In genomic region chr17:58312021-58312630, GRCh38 we compare ENCODE assay signal across 25 cellular contexts. TPM values are rescaled to one million over a fixed set of nuclear protein-coding genes. Genes with fewer than 3 reads are reported as not detected.
DNase-seq lines count a peak whose midpoint lies in the region; ATAC-seq, FAIRE-seq and TF ChIP-seq lines count a peak whose summit lies in the region.
"Had no signal": no experiment of that assay in that cellular context is flagged by ENCODE, and none has a peak within 500 bp of the region (broad histone marks: within the 10 kb centered on the region; RNA-seq: fewer than 3 reads in every experiment).

No MANE protein-coding gene starts in this region.

- in situ Hi-C loops in GM13976 (cut with MboI; ENCODE audit: low sequenced_read_pairs, unreplicated experiment), result loop anchor here (10.0 kb wide), 1 partner anchor 113 kb away; no protein-coding TSS in a partner anchor

- DNase-seq in activated CD4-positive, CD25-positive, alpha-beta regulatory T cell treated with anti-CD3 and anti-CD28 coated beads, Interleukin-2, amount 50 U/mL, for 72 hours, result peak; percentile 29
- no peak for DNase-seq in activated CD4-positive, CD25-positive, alpha-beta regulatory T cell (lab: John Stamatoyannopoulos, UW)
- DNase-seq in NT2/D1 (ENCODE audit: low read depth, low spot score), result no peak
- peak; percentile 64 for DNase-seq in kidney
- DNase-seq in sciatic nerve (ENCODE audit: low spot score), result peak; percentile 52
- no peak for DNase-seq in GM13976 (ENCODE audit: low spot score)
- no peak for DNase-seq in NCI-H1048 (lab: John Stamatoyannopoulos, UW)
- DNase-seq: activated B cell treated with CpG ODN at 0.5 μM for 24 hours; activated gamma-delta T cell; AML-193; foreskin melanocyte; NCI-H1105 treated with DMSO at 0.1 percent for 48 hours; NCI-H446 treated with DMSO at 0.1 percent for 48 hours; stimulated activated CD4-positive, alpha-beta T cell treated with anti-CD3 and anti-CD28 coated beads, Interleukin-2, amount 100 ng/mL, for 24 hours; stimulated activated naive CD4-positive, alpha-beta T cell; T-helper 9 cell; transverse colon had no signal

- no peak overlapping the region for H3K4me3 ChIP-seq in NT2/D1 (ENCODE audit: insufficient read length, low read depth)
- H3K4me3 ChIP-seq in kidney (ENCODE audit: low read length in 2 of 2), result no peak overlapping the region
- H3K4me3 ChIP-seq: SK-N-MC, transverse colon had no signal

- no peak for TF ChIP-seq CTCF in kidney (IDR thresholded peaks at IDR 0.05; ENCODE audit: borderline replicate concordance, extremely low read depth, insufficient read depth)
- no peak for TF ChIP-seq CTCF in GM13976 (IDR thresholded peaks at IDR 0.05; ENCODE audit: borderline replicate concordance, control extremely low read depth, extremely low read depth, insufficient read depth, missing control alignments)

- H3K9me3 ChIP-seq in NT2/D1 (ENCODE audit: insufficient read depth, low read length), result no peaks in the 10 kb centered on the region
- H3K9me3 ChIP-seq in kidney (ENCODE audit: control insufficient read depth in 1 of 2, low read length in 2 of 2), result no peaks in the 10 kb centered on the region
- H3K9me3 ChIP-seq: transverse colon had no signal

- peaks cover 26% of the 10 kb centered on the region for H3K4me1 ChIP-seq in NT2/D1 (ENCODE audit: insufficient read depth, insufficient read length)
- no peaks in the 10 kb centered on the region for H3K4me1 ChIP-seq in kidney (ENCODE audit: control insufficient read depth in 1 of 2, insufficient read depth in 1 of 2, low read depth in 1 of 2, low read length in 2 of 2)
- H3K4me1 ChIP-seq: transverse colon had no signal

- no peak overlapping the region for H3K27ac ChIP-seq in kidney (ENCODE audit: low read depth in 2 of 2, low read length in 2 of 2)
- H3K27ac ChIP-seq: SK-N-MC, transverse colon had no signal

- H3K9ac ChIP-seq in NT2/D1 (ENCODE audit: insufficient read length, low read depth) (peak overlapping the region; percentile 45), kidney (ENCODE audit: low read length in 2 of 2) (no peak overlapping the region)

- intact Hi-C loops in kidney (cut with DNase I), result no loop called here
- intact Hi-C loops in sciatic nerve (cut with DNase I), result no loop called here

- ATAC-seq in sciatic nerve (no peak), HG03139 (IDR thresholded peaks at IDR 0.05; ENCODE audit: unreplicated experiment) (no peak)
- ATAC-seq: naive thymus-derived CD8-positive, alpha-beta T cell; Panc1 had no signal

- FAIRE-seq in kidney (lab: Jason Lieb, UNC), result no peak
- FAIRE-seq: bronchial epithelial cell, keratinocyte had no signal

- H3K36me3 ChIP-seq in NT2/D1 (ENCODE audit: insufficient read depth, insufficient read length, low read length) (no peaks in the 10 kb centered on the region), kidney (ENCODE audit: control insufficient read depth in 1 of 2, insufficient read depth in 2 of 2, low read length in 2 of 2) (no peaks in the 10 kb centered on the region)
- H3K36me3 ChIP-seq: transverse colon had no signal

- H3K27me3 ChIP-seq in NT2/D1 (ENCODE audit: insufficient read depth, insufficient read length), result no peaks in the 10 kb centered on the region
- H3K27me3 ChIP-seq: transverse colon had no signal

RNA-seq across cellular contexts. Expression of gene TSPOAP1, which starts 16.5 kb away (rescaled TPM):
- 30.6 TPM for total RNA-seq in kidney
- 12.5 TPM for polyA plus RNA-seq in kidney (ENCODE audit: insufficient read depth, low read depth, low replicate concordance)
- 17.8 TPM for total RNA-seq in sciatic nerve
- total RNA-seq: dermis microvascular lymphatic vessel endothelial cell had no signal

RNA-seq across cellular contexts. Expression of gene MPO, which starts 31.4 kb away (rescaled TPM):
- total RNA-seq in kidney (0.47 TPM), sciatic nerve (2.0 TPM)
- polyA plus RNA-seq in kidney (ENCODE audit: insufficient read depth, low read depth, low replicate concordance), result not detected
- total RNA-seq: activated B cell treated with CpG ODN at 0.5 μM for 24 hours; bronchial epithelial cell; dermis microvascular lymphatic vessel endothelial cell; epithelial cell of proximal tubule; naive thymus-derived CD8-positive, alpha-beta T cell; transverse colon had no signal
- polyA plus RNA-seq: keratinocyte; naive thymus-derived CD8-positive, alpha-beta T cell had no signal

RNA-seq across cellular contexts. Expression of gene SUPT4H1, which starts 39.9 kb away (rescaled TPM):
- total RNA-seq in kidney (60.5 TPM), sciatic nerve (62.2 TPM)
- 129 TPM for polyA plus RNA-seq in kidney (ENCODE audit: insufficient read depth, low read depth, low replicate concordance)

Comparison
In these comparisons a context has a peak if more than half of its experiments do, and no peak if none do; other contexts are left out.
1. DNase-seq: peak in activated CD4-positive, CD25-positive, alpha-beta regulatory T cell treated with anti-CD3 and anti-CD28 coated beads, Interleukin-2, amount 50 U/mL, for 72 hours (single experiment), kidney (single experiment) and sciatic nerve (single experiment); none in activated CD4-positive, CD25-positive, alpha-beta regulatory T cell (0 of 4), NT2/D1 (single experiment), GM13976 (single experiment) and NCI-H1048 (single experiment).